In genomic region chr1:236370397-236370796, GRCh38 we compare ENCODE assay signal across 11 cellular contexts.
"Had no signal": no experiment of that assay in that cellular context is flagged by ENCODE, and none has a peak within 500 bp of the region (broad histone marks: within the 10 kb centered on the region; RNA-seq: fewer than 3 reads in every experiment).

No MANE protein-coding gene starts in this region.

- ATAC-seq: body of pancreas; left ventricle myocardium superior; mucosa of descending colon; naive thymus-derived CD4-positive, alpha-beta T cell had no signal

- H3K9me3 Mint-ChIP-seq: stimulated activated naive CD8-positive, alpha-beta T cell treated with anti-CD3 and anti-CD28 coated beads, Interleukin-15, Interleukin-2, amounts not matched to agents 100 ng/mL and 50 ng/mL, for 24 hours had no signal

- H3K4me1 Mint-ChIP-seq: immature natural killer cell had no signal

- H3K4me3 Mint-ChIP-seq: activated naive CD4-positive, alpha-beta T cell treated with anti-CD3 and anti-CD28 coated beads for 36 hours; immature natural killer cell; naive thymus-derived CD4-positive, alpha-beta T cell; stimulated activated naive CD8-positive, alpha-beta T cell treated with anti-CD3 and anti-CD28 coated beads, Interleukin-15, Interleukin-2, amounts not matched to agents 100 ng/mL and 50 ng/mL, for 24 hours had no signal

- H3K27ac Mint-ChIP-seq: activated naive CD4-positive, alpha-beta T cell treated with anti-CD3 and anti-CD28 coated beads for 36 hours; immature natural killer cell; naive thymus-derived CD4-positive, alpha-beta T cell; stimulated activated naive CD8-positive, alpha-beta T cell treated with anti-CD3 and anti-CD28 coated beads, Interleukin-15, Interleukin-2, amounts not matched to agents 100 ng/mL and 50 ng/mL, for 24 hours had no signal

- DNase-seq: activated naive CD4-positive, alpha-beta T cell treated with anti-CD3 and anti-CD28 coated beads for 36 hours; body of pancreas; caudate nucleus; immature natural killer cell; left ventricle myocardium superior; mucosa of descending colon; naive thymus-derived CD4-positive, alpha-beta T cell; sigmoid colon; transverse colon; uterus had no signal

- H3K36me3 Mint-ChIP-seq: immature natural killer cell; naive thymus-derived CD4-positive, alpha-beta T cell had no signal
